Comparison of ENCODE assay signal across 24 cellular contexts in the genomic region with DNA sequence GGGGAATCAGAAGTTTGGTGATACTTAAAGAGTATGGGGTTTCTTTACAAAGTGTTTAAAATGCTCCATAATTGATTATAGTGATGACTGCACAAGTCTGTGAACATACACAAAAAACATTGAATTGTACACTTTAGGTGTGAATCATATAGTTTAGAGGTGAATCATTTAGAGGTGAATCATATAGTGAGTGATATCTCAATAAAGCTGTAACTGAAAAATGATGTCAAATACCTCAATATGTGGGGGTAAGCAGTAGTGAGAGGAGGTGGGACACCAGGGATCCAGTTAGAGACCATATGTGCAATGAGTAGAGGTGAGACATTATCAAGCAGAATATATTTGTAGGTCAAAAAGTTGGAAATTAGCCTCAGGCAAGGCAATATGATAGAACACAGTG.
"Had no signal": no experiment of that assay in that cellular context is flagged by ENCODE, and none has a peak within 500 bp of the region (broad histone marks: within the 10 kb centered on the region; RNA-seq: fewer than 3 reads in every experiment).

No MANE protein-coding gene starts in this region.

- H3K9me3 Mint-ChIP-seq: activated CD8-positive, alpha-beta T cell treated with anti-CD3 and anti-CD28 coated beads for 36 hours; activated T-helper 2 cell treated with anti-CD3 and anti-CD28 coated beads, Interferon-gamma antibody, Interleukin-2, Interleukin-4, amounts not matched to agents 10 μg/mL and 5 μg/mL and 100 μg/mL, durations not matched to agents 14 hours and 24 hours and 36 hours had no signal

- H3K4me1 Mint-ChIP-seq: brain, T-helper 17 cell, WTC11 had no signal

- H3K27me3 ChIP-seq: Peyer's patch had no signal

- H3K36me3 Mint-ChIP-seq: brain, WTC11 had no signal

- H3K4me3 ChIP-seq: K562, Peyer's patch had no signal

- H3K9me3 ChIP-seq: Peyer's patch had no signal

- FAIRE-seq: astrocyte, K562 had no signal

- H3K27me3 Mint-ChIP-seq: brain had no signal

- H3K27ac ChIP-seq: Peyer's patch had no signal

- H3K36me3 ChIP-seq: Peyer's patch had no signal

- ATAC-seq: activated CD8-positive, alpha-beta T cell treated with anti-CD3 and anti-CD28 coated beads for 36 hours; K562; T-helper 17 cell; WTC11 had no signal

- H3K27ac Mint-ChIP-seq: activated CD8-positive, alpha-beta T cell treated with anti-CD3 and anti-CD28 coated beads for 36 hours; activated T-helper 2 cell treated with anti-CD3 and anti-CD28 coated beads, Interferon-gamma antibody, Interleukin-2, Interleukin-4, amounts not matched to agents 10 μg/mL and 5 μg/mL and 100 μg/mL, durations not matched to agents 14 hours and 24 hours and 36 hours; brain; T-helper 17 cell; WTC11 had no signal

- DNase-seq: activated CD8-positive, alpha-beta memory T cell treated with anti-CD3 and anti-CD28 coated beads, Interleukin-2, amount 50 U/mL, for 4 hours; activated CD8-positive, alpha-beta T cell treated with anti-CD3 and anti-CD28 coated beads for 36 hours; activated gamma-delta T cell treated with Interleukin-2 at 50 U/mL for 16 hours; activated naive CD4-positive, alpha-beta T cell treated with anti-CD3 and anti-CD28 coated beads, Interleukin-2, amount 50 U/mL, for 16 hours; activated T-cell treated with anti-CD3 and anti-CD28 coated beads, Interleukin-2, amount 50 U/mL, for 1 hour; amygdala; Karpas-422; MM.1S; NCI-H1105; NCI-H1436; NCI-H1694 treated with DMSO at 0.1 percent for 48 hours; NCI-H2029 treated with DMSO at 0.1 percent for 48 hours; NCI-H510A treated with DMSO at 0.1 percent for 48 hours; NCI-H69; NK-92 treated with Interleukin-12 subunit alpha and Interleukin-12 subunit beta, amount 100 ng/mL, for 24 hours; Peyer's patch; SIG-M5; T-helper 17 cell; T-helper 9 cell had no signal

- H3K4me1 ChIP-seq: Peyer's patch had no signal

- H3K4me3 Mint-ChIP-seq: activated CD8-positive, alpha-beta T cell treated with anti-CD3 and anti-CD28 coated beads for 36 hours; brain; T-helper 17 cell; WTC11 had no signal
